9 cellular contexts compared by ENCODE assay signal in genomic region chr7:94632338-94633024, GRCh38. TPM values are rescaled to one million over a fixed set of nuclear protein-coding genes. Genes with fewer than 3 reads are reported as not detected.
DNase-seq lines count a peak whose midpoint lies in the region; ATAC-seq and TF ChIP-seq lines count a peak whose summit lies in the region.
"Had no signal": no experiment of that assay in that cellular context is flagged by ENCODE, and none has a peak within 500 bp of the region (broad histone marks: within the 10 kb centered on the region; RNA-seq: fewer than 3 reads in every experiment).

No MANE protein-coding gene starts in this region.

- ATAC-seq in GM18868 (IDR thresholded peaks at IDR 0.05; ENCODE audit: unreplicated experiment) (peak; percentile 89), HG03521 (IDR thresholded peaks at IDR 0.05; ENCODE audit: unreplicated experiment) (peak; percentile 48), GM19328 (IDR thresholded peaks at IDR 0.05; ENCODE audit: unreplicated experiment) (no peak)
- ATAC-seq: natural killer cell had no signal

- intact Hi-C loops in stomach (cut with DNase I; ENCODE audit: low total_unique reads): no loop called here
- intact Hi-C loops in activated CD4-positive, alpha-beta T cell treated with anti-CD3 and anti-CD28 coated beads, Interleukin-2, amount 10 ng/mL, durations not matched to agents 24 days and 14 days (cut with micrococcal nuclease): loop anchor here (1.0 kb wide), 1 partner anchor 12 kb away; no protein-coding TSS in a partner anchor

- no peak overlapping the region for H3K27ac ChIP-seq in stomach

- H3K9me3 ChIP-seq in stomach: no peaks in the 10 kb centered on the region

- in situ Hi-C loops in astrocyte of the cerebellum (cut with HindIII; ENCODE audit: low sequenced_read_pairs): no loop called here

- H3K36me3 ChIP-seq in stomach: no peaks in the 10 kb centered on the region

- no peaks in the 10 kb centered on the region for H3K36me3 Mint-ChIP-seq in activated CD4-positive, alpha-beta T cell treated with anti-CD3 and anti-CD28 coated beads, Interleukin-2, amount 10 ng/mL, durations not matched to agents 24 days and 14 days (ENCODE audit: low read depth)
- H3K36me3 Mint-ChIP-seq: natural killer cell had no signal

- H3K4me1 ChIP-seq in stomach: peaks cover 0 to 20% (median 8%) of the 10 kb centered on the region in 4 donors

- 32 to 43% (median 39%) methylated on average over 5 of the region's 5 CpGs for WGBS in stomach, 5 donors

- TF ChIP-seq CTCF in astrocyte of the cerebellum (IDR thresholded peaks at IDR 0.05; ENCODE audit: low read depth, low read length, missing control alignments): no peak
- TF ChIP-seq CTCF in stomach (IDR thresholded peaks at IDR 0.05): no peak

- H3K27ac Mint-ChIP-seq in activated CD4-positive, alpha-beta T cell treated with anti-CD3 and anti-CD28 coated beads, Interleukin-2, amount 10 ng/mL, durations not matched to agents 24 days and 14 days: no peak overlapping the region
- H3K27ac Mint-ChIP-seq: natural killer cell had no signal

- no peak overlapping the region for H3K4me3 Mint-ChIP-seq in activated CD4-positive, alpha-beta T cell treated with anti-CD3 and anti-CD28 coated beads, Interleukin-2, amount 10 ng/mL, durations not matched to agents 24 days and 14 days
- H3K4me3 Mint-ChIP-seq: natural killer cell had no signal

- no peaks in the 10 kb centered on the region for H3K27me3 ChIP-seq in stomach

- no peak overlapping the region for H3K4me3 ChIP-seq in astrocyte of the cerebellum (ENCODE audit: low read depth, low read length)
- H3K4me3 ChIP-seq in stomach: no peak overlapping the region

- TF ChIP-seq EP300 in stomach (IDR thresholded peaks at IDR 0.05): no peak

- DNase-seq in astrocyte of the cerebellum (ENCODE audit: low read depth): peak; percentile 70
- peak; percentile 87 for DNase-seq in non-pigmented ciliary epithelial cell (ENCODE audit: low read depth)
- no peak for DNase-seq in effector CD8-positive, alpha-beta T cell (lab: John Stamatoyannopoulos, UW)
- DNase-seq in stomach: no peak
- DNase-seq in activated CD4-positive, alpha-beta T cell treated with anti-CD3 and anti-CD28 coated beads, Interleukin-2, amount 10 ng/mL, durations not matched to agents 24 days and 14 days: no peak
- DNase-seq: natural killer cell had no signal

- TF ChIP-seq POLR2A in stomach (IDR thresholded peaks at IDR 0.05): no peak

- H3K27me3 Mint-ChIP-seq in activated CD4-positive, alpha-beta T cell treated with anti-CD3 and anti-CD28 coated beads, Interleukin-2, amount 10 ng/mL, durations not matched to agents 24 days and 14 days: peaks cover 5% of the 10 kb centered on the region

- no peaks in the 10 kb centered on the region for H3K4me1 Mint-ChIP-seq in activated CD4-positive, alpha-beta T cell treated with anti-CD3 and anti-CD28 coated beads, Interleukin-2, amount 10 ng/mL, durations not matched to agents 24 days and 14 days
- H3K4me1 Mint-ChIP-seq: natural killer cell had no signal

- no peaks in the 10 kb centered on the region for H3K9me3 Mint-ChIP-seq in activated CD4-positive, alpha-beta T cell treated with anti-CD3 and anti-CD28 coated beads, Interleukin-2, amount 10 ng/mL, durations not matched to agents 24 days and 14 days
- H3K9me3 Mint-ChIP-seq: natural killer cell had no signal

RNA-seq across cellular contexts. Expression of gene SGCE, which starts 23.5 kb away (rescaled TPM):
- total RNA-seq in stomach: 100 to 1,000 TPM in 2 of 5 donors, 10 to 100 TPM in 3; 66.5 to 142 (median 78.7) TPM
- polyA plus RNA-seq in stomach: 10 to 100 TPM; 12.0 to 18.9 (median 12.6) TPM
- 0.38 TPM in 1 of 2 replicates, not detected in the other for total RNA-seq in activated CD4-positive, alpha-beta T cell treated with anti-CD3 and anti-CD28 coated beads, Interleukin-2, amount 10 ng/mL, durations not matched to agents 24 days and 14 days

Comparison
In these comparisons a context has a peak if more than half of its experiments do, and no peak if none do; other contexts are left out.
1. DNase-seq: peak in astrocyte of the cerebellum (single experiment) and non-pigmented ciliary epithelial cell (single experiment); none in effector CD8-positive, alpha-beta T cell (single experiment), stomach (single experiment) and activated CD4-positive, alpha-beta T cell treated with anti-CD3 and anti-CD28 coated beads, Interleukin-2, amount 10 ng/mL, durations not matched to agents 24 days and 14 days (single experiment).
2. RNA of gene SGCE, which starts 23.5 kb away (total RNA-seq): 66.5 to 142 TPM in stomach; 0.38 TPM in activated CD4-positive, alpha-beta T cell treated with anti-CD3 and anti-CD28 coated beads, Interleukin-2, amount 10 ng/mL, durations not matched to agents 24 days and 14 days; every median in the first group is over 10 times any median in the second.